ENCODE assay signal across 20 cellular contexts in genomic region chr9:137313326-137313920, GRCh38. TPM values are rescaled to one million over a fixed set of nuclear protein-coding genes. Genes with fewer than 3 reads are reported as not detected.
A peak's percentile ranks its signal among the peaks of the same experiment; 100 is the strongest.
DNase-seq lines count a peak whose midpoint lies in the region; ATAC-seq, FAIRE-seq and TF ChIP-seq lines count a peak whose summit lies in the region.
"Had no signal": no experiment of that assay in that cellular context is flagged by ENCODE, and none has a peak within 500 bp of the region (broad histone marks: within the 10 kb centered on the region; RNA-seq: fewer than 3 reads in every experiment).

No MANE protein-coding gene starts in this region.

- TF ChIP-seq EP300 in HepG2 (IDR thresholded peaks at IDR 0.05; ENCODE audit: low read depth in 2 of 2, low read length in 2 of 2) (peak in 1 of 2 experiments; percentile 18; a peak in 1 of 4 replicates), HepG2 (CRISPR knock-in tag; IDR thresholded peaks at IDR 0.05; ENCODE audit: borderline replicate concordance) (no peak)

- DNase-seq in activated naive CD8-positive, alpha-beta T cell treated with anti-CD3 and anti-CD28 coated beads, Interleukin-2, amount 10 ng/mL, durations not matched to agents 7 days and 5 days = peak; percentile 33
- no peak for DNase-seq in activated naive CD8-positive, alpha-beta T cell treated with anti-CD3 and anti-CD28 coated beads, Interleukin-2, amount 50 U/mL, for 24 hours
- DNase-seq in body of pancreas (peak in 2 of 4 donors; percentile 8 to 21), HepG2 (ENCODE audit: low spot score) (no peak), NCI-H1930 (lab: John Stamatoyannopoulos, UW) (no peak), NCI-H748 treated with DMSO at 0.1 percent for 48 hours (lab: John Stamatoyannopoulos, UW) (no peak), H9 (no peak)
- DNase-seq: activated CD4-positive, alpha-beta T cell treated with anti-CD3 and anti-CD28 coated beads, Interleukin-2, amount 10 ng/mL, durations not matched to agents 7 days and 5 days; effector CD8-positive, alpha-beta T cell; HFFc6; left lung; NCI-H1694; NCI-H510A; trophoblast cell had no signal

- no peak overlapping the region for H4K8ac ChIP-seq in H9 (replicated peaks; ENCODE audit: insufficient read length, low read depth, low read length)

- CTCF ChIA-PET in HepG2 (lab: Yijun Ruan, JAX; ENCODE audit: low intra/inter-chr PET ratio, low total read pairs) = no interaction called here

- no peak overlapping the region for H2AK5ac ChIP-seq in H9 (ENCODE audit: insufficient read length, low read length)

- WGBS in body of pancreas, 2 donors = 42 to 69% methylated on average over 2 to 8 of the region's 8 CpGs
- WGBS in HepG2 (ENCODE audit: low lambda C conversion rate) = 0% methylated on average over 6 of the region's 8 CpGs
- no CpG with 5 or more reads among the region's 8 CpGs for WGBS in H9 (ENCODE audit: extremely low coverage, insufficient read length, low lambda C conversion rate)

- peak overlapping the region; percentile 66 for H3K4me2 ChIP-seq in HepG2 (ENCODE audit: low read depth, low read length)
- H3K4me2 ChIP-seq in H9 (ENCODE audit: insufficient read depth, insufficient read length, low read length) = no peak overlapping the region

- no peak overlapping the region for H4K91ac ChIP-seq in H9 (ENCODE audit: insufficient read length, low read depth, low read length)

- H3K27ac ChIP-seq in body of pancreas (peak overlapping the region; percentile 99 to 100 (median 100)), HepG2 (ENCODE audit: extremely low read length, insufficient read depth, low read length) (no peak overlapping the region), H9 (ENCODE audit: insufficient read length, low read depth, low read length) (no peak overlapping the region)
- H3K27ac ChIP-seq: cardiac muscle cell, left lung had no signal

- H3K23me2 ChIP-seq in H9 (ENCODE audit: insufficient read length, low read depth, low read length, poor library complexity, severe bottlenecking) = no peaks in the 10 kb centered on the region

- H4K5ac ChIP-seq in H9 (ENCODE audit: insufficient read length, low read depth, low read length) = no peak overlapping the region

- H2BK120ac ChIP-seq in H9 (ENCODE audit: low read depth, low read length, poor library complexity, severe bottlenecking) = no peak overlapping the region

- no peak for ATAC-seq in activated naive CD8-positive, alpha-beta T cell treated with anti-CD3 and anti-CD28 coated beads, Interleukin-2, amount 10 ng/mL, durations not matched to agents 7 days and 5 days (ENCODE audit: low read depth)
- no peak for ATAC-seq in activated naive CD8-positive, alpha-beta T cell treated with anti-CD3 and anti-CD28 coated beads, Interleukin-2, amount 50 U/mL, for 24 hours
- no peak for ATAC-seq in body of pancreas
- peak; percentile 16 for ATAC-seq in HepG2
- ATAC-seq in HG03175 (IDR thresholded peaks at IDR 0.05; ENCODE audit: unreplicated experiment) = no peak
- ATAC-seq: left lung; stimulated activated effector memory CD8-positive, alpha-beta T cell treated with anti-CD3 and anti-CD28 coated beads, Interleukin-12 subunit alpha, Interleukin-12 subunit beta, amount 100 ng/mL, for 72 hours had no signal

- H3K14ac ChIP-seq in H9 (ENCODE audit: insufficient read depth, low read length) = no peak overlapping the region

- H3K56ac ChIP-seq in H9 (ENCODE audit: insufficient read length, low read depth, low read length) = no peak overlapping the region

- no peak overlapping the region for H2BK12ac ChIP-seq in H9 (ENCODE audit: insufficient read length, low read depth, low read length)

- H3K36me3 ChIP-seq in body of pancreas (replicated peaks in 1 of 2; ENCODE audit: insufficient read depth in 1 of 2, low read depth in 2 of 2) (no peaks in the 10 kb centered on the region), HepG2 (replicated peaks in 1 of 2; ENCODE audit: control insufficient read depth in 1 of 2, insufficient read depth in 2 of 2, low read length in 2 of 2) (no peaks in the 10 kb centered on the region)
- H3K36me3 ChIP-seq: cardiac muscle cell, left lung had no signal

- no peak overlapping the region for H3K4ac ChIP-seq in H9 (ENCODE audit: low read depth, low read length)

- H3K4me3 ChIP-seq in body of pancreas = no peak overlapping the region
- H3K4me3 ChIP-seq in HepG2 (replicated peaks in 1 of 3; ENCODE audit: insufficient read depth in 1 of 3, low read depth in 2 of 3, low read length in 3 of 3) = peak overlapping the region in 1 of 3 experiments; percentile 55; a peak in 2 of 6 replicates
- H3K4me3 ChIP-seq: cardiac muscle cell, left lung had no signal

- intact Hi-C loops in body of pancreas (cut with DNase I) = loop anchor here (10.0 kb wide), 1 partner anchor 101 kb away; no protein-coding TSS in a partner anchor
- intact Hi-C loops in HepG2 (cut with micrococcal nuclease; ENCODE audit: unreplicated experiment) = no loop called here

- peaks cover 2% of the 10 kb centered on the region for H3K4me1 Mint-ChIP-seq in activated naive CD8-positive, alpha-beta T cell treated with anti-CD3 and anti-CD28 coated beads, Interleukin-2, amount 10 ng/mL, durations not matched to agents 7 days and 5 days
- H3K4me1 Mint-ChIP-seq in activated naive CD8-positive, alpha-beta T cell treated with anti-CD3 and anti-CD28 coated beads, Interleukin-2, amount 50 U/mL, for 24 hours = no peaks in the 10 kb centered on the region
- peaks cover 8 to 12% of the 10 kb centered on the region in 2 experiments; a peak in 3 of 4 replicates for H3K4me1 Mint-ChIP-seq in H9
- H3K4me1 Mint-ChIP-seq: activated CD4-positive, alpha-beta T cell treated with anti-CD3 and anti-CD28 coated beads, Interleukin-2, amount 10 ng/mL, durations not matched to agents 7 days and 5 days; CD8-positive, alpha-beta memory T cell; stimulated activated effector memory CD8-positive, alpha-beta T cell treated with anti-CD3 and anti-CD28 coated beads, Interleukin-12 subunit alpha, Interleukin-12 subunit beta, amount 100 ng/mL, for 72 hours had no signal

- H3K27me3 ChIP-seq in body of pancreas (no peaks in the 10 kb centered on the region), HepG2 (ENCODE audit: control insufficient read depth in 1 of 2, insufficient read depth in 2 of 2, low read length in 2 of 2) (peaks cover 17 to 63% of the 10 kb centered on the region in 2 experiments), H9 (ENCODE audit: insufficient read depth, low read length) (no peaks in the 10 kb centered on the region)
- H3K27me3 ChIP-seq: cardiac muscle cell had no signal

- H2BK5ac ChIP-seq in H9 (ENCODE audit: insufficient read length, low read length) = no peak overlapping the region

- no peak for TF ChIP-seq RAD21 in HepG2 (CRISPR knock-in tag; IDR thresholded peaks at IDR 0.05)

- H3K9me3 Mint-ChIP-seq in activated naive CD8-positive, alpha-beta T cell treated with anti-CD3 and anti-CD28 coated beads, Interleukin-2, amount 10 ng/mL, durations not matched to agents 7 days and 5 days = no peaks in the 10 kb centered on the region
- no peaks in the 10 kb centered on the region for H3K9me3 Mint-ChIP-seq in activated naive CD8-positive, alpha-beta T cell treated with anti-CD3 and anti-CD28 coated beads, Interleukin-2, amount 50 U/mL, for 24 hours
- no peaks in the 10 kb centered on the region for H3K9me3 Mint-ChIP-seq in H9
- H3K9me3 Mint-ChIP-seq: activated CD4-positive, alpha-beta T cell treated with anti-CD3 and anti-CD28 coated beads, Interleukin-2, amount 10 ng/mL, durations not matched to agents 7 days and 5 days; CD8-positive, alpha-beta memory T cell; HFFc6; stimulated activated effector memory CD8-positive, alpha-beta T cell treated with anti-CD3 and anti-CD28 coated beads, Interleukin-12 subunit alpha, Interleukin-12 subunit beta, amount 100 ng/mL, for 72 hours had no signal

- no peak overlapping the region for H3K27ac Mint-ChIP-seq in activated naive CD8-positive, alpha-beta T cell treated with anti-CD3 and anti-CD28 coated beads, Interleukin-2, amount 10 ng/mL, durations not matched to agents 7 days and 5 days
- no peak overlapping the region for H3K27ac Mint-ChIP-seq in activated naive CD8-positive, alpha-beta T cell treated with anti-CD3 and anti-CD28 coated beads, Interleukin-2, amount 50 U/mL, for 24 hours
- H3K27ac Mint-ChIP-seq in H9 = no peak overlapping the region
- H3K27ac Mint-ChIP-seq: activated CD4-positive, alpha-beta T cell treated with anti-CD3 and anti-CD28 coated beads, Interleukin-2, amount 10 ng/mL, durations not matched to agents 7 days and 5 days; activated naive CD8-positive, alpha-beta T cell; HFFc6; stimulated activated effector memory CD8-positive, alpha-beta T cell treated with anti-CD3 and anti-CD28 coated beads, Interleukin-12 subunit alpha, Interleukin-12 subunit beta, amount 100 ng/mL, for 72 hours had no signal

- FAIRE-seq in HepG2 (lab: Jason Lieb, UNC) = no peak
- FAIRE-seq: G401.6 had no signal

- H3K36me3 Mint-ChIP-seq in activated naive CD8-positive, alpha-beta T cell treated with anti-CD3 and anti-CD28 coated beads, Interleukin-2, amount 10 ng/mL, durations not matched to agents 7 days and 5 days = no peaks in the 10 kb centered on the region
- no peaks in the 10 kb centered on the region for H3K36me3 Mint-ChIP-seq in activated naive CD8-positive, alpha-beta T cell treated with anti-CD3 and anti-CD28 coated beads, Interleukin-2, amount 50 U/mL, for 24 hours (ENCODE audit: low read depth)
- H3K36me3 Mint-ChIP-seq in H9 (ENCODE audit: insufficient read depth in 1 of 3, low read depth in 3 of 3) = no peaks in the 10 kb centered on the region
- H3K36me3 Mint-ChIP-seq: activated naive CD8-positive, alpha-beta T cell; CD8-positive, alpha-beta memory T cell; stimulated activated effector memory CD8-positive, alpha-beta T cell treated with anti-CD3 and anti-CD28 coated beads, Interleukin-12 subunit alpha, Interleukin-12 subunit beta, amount 100 ng/mL, for 72 hours had no signal

- POLR2A ChIA-PET in activated naive CD8-positive, alpha-beta T cell treated with anti-CD3 and anti-CD28 coated beads, Interleukin-2, amount 10 ng/mL, durations not matched to agents 7 days and 5 days (lab: Charles Lee) = no interaction called here
- POLR2A ChIA-PET in HepG2 (lab: Yijun Ruan, JAX) = interaction anchor here (1.0 kb wide), 1 partner anchor 11 kb away, joined by 4 read pairs; the partner anchor contains the start of gene NRARP

- H2AFZ ChIP-seq in HepG2 (ENCODE audit: low read length) (no peak overlapping the region), H9 (ENCODE audit: low read length) (no peak overlapping the region)

- TF ChIP-seq CTCF in body of pancreas (IDR thresholded peaks at IDR 0.05) (no peak), HepG2 (CRISPR knock-in tag; IDR thresholded peaks at IDR 0.05) (no peak), H9 (conservative IDR thresholded peaks at IDR 0.05) (no peak)

- H3K4me3 Mint-ChIP-seq in activated naive CD8-positive, alpha-beta T cell treated with anti-CD3 and anti-CD28 coated beads, Interleukin-2, amount 10 ng/mL, durations not matched to agents 7 days and 5 days = no peak overlapping the region
- H3K4me3 Mint-ChIP-seq in activated naive CD8-positive, alpha-beta T cell treated with anti-CD3 and anti-CD28 coated beads, Interleukin-2, amount 50 U/mL, for 24 hours = no peak overlapping the region
- no peak overlapping the region for H3K4me3 Mint-ChIP-seq in H9
- H3K4me3 Mint-ChIP-seq: activated CD4-positive, alpha-beta T cell treated with anti-CD3 and anti-CD28 coated beads, Interleukin-2, amount 10 ng/mL, durations not matched to agents 7 days and 5 days; activated naive CD8-positive, alpha-beta T cell; HFFc6; stimulated activated effector memory CD8-positive, alpha-beta T cell treated with anti-CD3 and anti-CD28 coated beads, Interleukin-12 subunit alpha, Interleukin-12 subunit beta, amount 100 ng/mL, for 72 hours had no signal

- H3K79me1 ChIP-seq in H9 (ENCODE audit: insufficient read depth, low read depth, low read length, poor library complexity, severe bottlenecking) = no peaks in the 10 kb centered on the region

- H2BK20ac ChIP-seq in H9 (ENCODE audit: low read depth, low read length, poor library complexity, severe bottlenecking) = no peak overlapping the region

- BruUV-seq in HepG2 (replicated peaks; lab: Mats Ljungman, UMichigan) = no TSS peak

- H3K9ac ChIP-seq in HepG2 (ENCODE audit: insufficient read depth, low read depth, low read length) (no peak overlapping the region), H9 (ENCODE audit: extremely low read depth, insufficient read length, low read length) (no peak overlapping the region)

- H3K79me2 ChIP-seq in HepG2 (ENCODE audit: insufficient read depth, low read length) = no peaks in the 10 kb centered on the region
- no peaks in the 10 kb centered on the region for H3K79me2 ChIP-seq in H9 (ENCODE audit: insufficient read depth, low read length)

- no peak overlapping the region for H3K18ac ChIP-seq in H9 (ENCODE audit: insufficient read length, low read depth, low read length)

- no peak overlapping the region for H2BK15ac ChIP-seq in H9 (ENCODE audit: low read depth, low read length)

- no peak overlapping the region for H3K23ac ChIP-seq in H9 (ENCODE audit: insufficient read length, low read depth, low read length)

- no peak overlapping the region for H3T11ph ChIP-seq in H9 (ENCODE audit: low read length)

- in situ Hi-C loops in HepG2 (cut with HindIII; ENCODE audit: extremely low pct_ligation_motif_present, low pct_unique_long_range_greater_than_20kb) = no loop called here

- H3K27me3 Mint-ChIP-seq in activated naive CD8-positive, alpha-beta T cell treated with anti-CD3 and anti-CD28 coated beads, Interleukin-2, amount 10 ng/mL, durations not matched to agents 7 days and 5 days = no peaks in the 10 kb centered on the region
- peaks cover 2% of the 10 kb centered on the region for H3K27me3 Mint-ChIP-seq in activated naive CD8-positive, alpha-beta T cell treated with anti-CD3 and anti-CD28 coated beads, Interleukin-2, amount 50 U/mL, for 24 hours
- H3K27me3 Mint-ChIP-seq in H9 (ENCODE audit: low read depth) = peaks cover 3% of the 10 kb centered on the region
- H3K27me3 Mint-ChIP-seq: activated naive CD8-positive, alpha-beta T cell had no signal

- H3K4me1 ChIP-seq in body of pancreas (peaks cover 84% of the 10 kb centered on the region), HepG2 (ENCODE audit: insufficient read depth, low read length) (peaks cover 53% of the 10 kb centered on the region), H9 (ENCODE audit: insufficient read depth, low read length) (no peaks in the 10 kb centered on the region; the same call in 1 of the 2 replicates)

- TF ChIP-seq POLR2A in body of pancreas (IDR thresholded peaks at IDR 0.05) (no peak), HepG2 (IDR thresholded peaks at IDR 0.05; ENCODE audit: insufficient read depth in 1 of 2, low read depth in 2 of 2, low read length in 2 of 2) (no peak)

- H3K9me3 ChIP-seq in body of pancreas = no peaks in the 10 kb centered on the region
- no peaks in the 10 kb centered on the region for H3K9me3 ChIP-seq in HepG2 (ENCODE audit: low read length)
- no peaks in the 10 kb centered on the region for H3K9me3 ChIP-seq in H9 (ENCODE audit: control insufficient read depth, low read depth, low read length)
- H3K9me3 ChIP-seq: left lung had no signal

- H4K20me1 ChIP-seq in HepG2 (ENCODE audit: insufficient read depth, low read length) = no peaks in the 10 kb centered on the region
- no peaks in the 10 kb centered on the region for H4K20me1 ChIP-seq in H9 (ENCODE audit: control insufficient read depth, insufficient read depth, insufficient read length)

RNA-seq across cellular contexts. Expression of gene NRARP, which starts 11.4 kb away (rescaled TPM):
- total RNA-seq in activated naive CD8-positive, alpha-beta T cell treated with anti-CD3 and anti-CD28 coated beads, Interleukin-2, amount 10 ng/mL, durations not matched to agents 7 days and 5 days = 1 to 10 TPM; 1.2 to 1.7 TPM
- total RNA-seq in body of pancreas = 10 to 100 TPM; 18.4 to 24.4 TPM
- 0.14 and 0.22 TPM in 2 replicates for total RNA-seq in HepG2 (2016; rRNA removed; fragmentation: Illumina TruSeq; extraction: Trizol)
- 0.26 and 0.30 TPM in 2 replicates for total RNA-seq in HepG2 (2016; cell fraction: cytosol; rRNA removed; fragmentation: Illumina TruSeq; extraction: Trizol; ENCODE audit: low read depth)
- total RNA-seq in HepG2 (2016; cell fraction: insoluble cytoplasmic fraction; rRNA removed; fragmentation: Illumina TruSeq; extraction: Trizol) = 0.19 and 0.35 TPM in 2 replicates
- total RNA-seq in HepG2 (2016; cell fraction: membrane; rRNA removed; fragmentation: Illumina TruSeq; extraction: Trizol) = 0.21 and 0.25 TPM in 2 replicates
- total RNA-seq in HepG2 (2016; cell fraction: nucleus; rRNA removed; fragmentation: Illumina TruSeq; extraction: Trizol) = 0.19 and 0.22 TPM in 2 replicates
- polyA plus RNA-seq in HepG2 (2011; rRNA removed) = 0.46 and 0.73 TPM in 2 replicates
- 0.74 and 1.0 TPM in 2 replicates for polyA plus RNA-seq in HepG2 (2011; cell fraction: cytosol; rRNA removed)
- 0.69 and 0.79 TPM in 2 replicates for polyA plus RNA-seq in HepG2 (2011; cell fraction: nucleus; rRNA removed)
- 0.51 and 0.78 TPM in 2 replicates for polyA plus RNA-seq in HepG2 (2012)
- 0.21 and 0.42 TPM in 2 replicates for polyA plus RNA-seq in HepG2 (2016; cell fraction: cytosol; fragmentation: Illumina TruSeq; extraction: Trizol; ENCODE audit: low read depth)
- 0.17 and 0.46 TPM in 2 replicates for polyA plus RNA-seq in HepG2 (2016; cell fraction: insoluble cytoplasmic fraction; fragmentation: Illumina TruSeq; extraction: Trizol; ENCODE audit: low read depth)
- 0.40 and 0.56 TPM in 2 replicates for polyA plus RNA-seq in HepG2 (2016; cell fraction: membrane; fragmentation: Illumina TruSeq; extraction: Trizol; ENCODE audit: low read depth)
- polyA plus RNA-seq in HepG2 (2016; cell fraction: nucleus; fragmentation: Illumina TruSeq; extraction: Trizol; ENCODE audit: insufficient read depth, low read depth) = 0.36 and 0.52 TPM in 2 replicates
- polyA minus RNA-seq in HepG2 (2011; rRNA and poly(A)+ RNA removed; ENCODE audit: low replicate concordance) = 1.0 and 2.0 TPM in 2 replicates
- polyA minus RNA-seq in HepG2 (2011; cell fraction: cytosol; rRNA and poly(A)+ RNA removed) = 0.59 and 0.88 TPM in 2 replicates
- polyA minus RNA-seq in HepG2 (2011; cell fraction: nucleus; rRNA and poly(A)+ RNA removed) = 0.25 TPM in 1 of 2 replicates, not detected in the other
- total RNA-seq in H9 (2021) = 22.8 and 23.8 TPM in 2 replicates
- polyA plus RNA-seq: CD8-positive, alpha-beta memory T cell had no signal

RNA-seq across cellular contexts. Expression of gene TOR4A, which starts 35.9 kb away (rescaled TPM):
- total RNA-seq in activated naive CD8-positive, alpha-beta T cell treated with anti-CD3 and anti-CD28 coated beads, Interleukin-2, amount 10 ng/mL, durations not matched to agents 7 days and 5 days = 1 to 10 TPM; 8.1 to 8.2 TPM
- total RNA-seq in body of pancreas (10 to 100 TPM in 1 of 2 donors, 1 to 10 TPM in 1; 9.9 to 12.2 TPM), HepG2 (2016; rRNA removed; fragmentation: Illumina TruSeq; extraction: Trizol) (7.0 and 14.2 TPM in 2 replicates), H9 (2021) (5.9 and 6.2 TPM in 2 replicates)
- total RNA-seq in HepG2 (2016; cell fraction: cytosol; rRNA removed; fragmentation: Illumina TruSeq; extraction: Trizol; ENCODE audit: low read depth) = 1.3 and 1.5 TPM in 2 replicates
- 6.7 and 14.2 TPM in 2 replicates for total RNA-seq in HepG2 (2016; cell fraction: insoluble cytoplasmic fraction; rRNA removed; fragmentation: Illumina TruSeq; extraction: Trizol)
- 5.1 and 6.1 TPM in 2 replicates for total RNA-seq in HepG2 (2016; cell fraction: membrane; rRNA removed; fragmentation: Illumina TruSeq; extraction: Trizol)
- 10.4 and 11.5 TPM in 2 replicates for total RNA-seq in HepG2 (2016; cell fraction: nucleus; rRNA removed; fragmentation: Illumina TruSeq; extraction: Trizol)
- polyA plus RNA-seq in HepG2 (2011; rRNA removed) = 11.1 and 16.4 TPM in 2 replicates
- polyA plus RNA-seq in HepG2 (2011; cell fraction: cytosol; rRNA removed) = 14.3 and 20.7 TPM in 2 replicates
- polyA plus RNA-seq in HepG2 (2011; cell fraction: nucleus; rRNA removed) = 17.2 and 18.2 TPM in 2 replicates
- polyA plus RNA-seq in HepG2 (2012) = 6.6 and 10.2 TPM in 2 replicates
- 1.1 and 1.2 TPM in 2 replicates for polyA plus RNA-seq in HepG2 (2016; cell fraction: cytosol; fragmentation: Illumina TruSeq; extraction: Trizol; ENCODE audit: low read depth)
- 7.9 and 8.2 TPM in 2 replicates for polyA plus RNA-seq in HepG2 (2016; cell fraction: insoluble cytoplasmic fraction; fragmentation: Illumina TruSeq; extraction: Trizol; ENCODE audit: low read depth)
- 3.0 and 3.1 TPM in 2 replicates for polyA plus RNA-seq in HepG2 (2016; cell fraction: membrane; fragmentation: Illumina TruSeq; extraction: Trizol; ENCODE audit: low read depth)
- polyA plus RNA-seq in HepG2 (2016; cell fraction: nucleus; fragmentation: Illumina TruSeq; extraction: Trizol; ENCODE audit: insufficient read depth, low read depth) = 20.6 and 20.8 TPM in 2 replicates
- 13.4 and 50.2 TPM in 2 replicates for polyA minus RNA-seq in HepG2 (2011; rRNA and poly(A)+ RNA removed; ENCODE audit: low replicate concordance)
- polyA minus RNA-seq in HepG2 (2011; cell fraction: cytosol; rRNA and poly(A)+ RNA removed) = 29.6 and 30.9 TPM in 2 replicates
- 6.3 and 7.8 TPM in 2 replicates for polyA minus RNA-seq in HepG2 (2011; cell fraction: nucleus; rRNA and poly(A)+ RNA removed)

RNA-seq across cellular contexts. Expression of gene NELFB, which starts 58.3 kb away (rescaled TPM):
- total RNA-seq in activated naive CD8-positive, alpha-beta T cell treated with anti-CD3 and anti-CD28 coated beads, Interleukin-2, amount 10 ng/mL, durations not matched to agents 7 days and 5 days = 10 to 100 TPM; 58.7 to 63.1 TPM
- 10 to 100 TPM; 31.3 to 34.2 TPM for total RNA-seq in body of pancreas
- 38.7 and 45.8 TPM in 2 replicates for total RNA-seq in HepG2 (2016; rRNA removed; fragmentation: Illumina TruSeq; extraction: Trizol)
- 11.1 and 13.7 TPM in 2 replicates for total RNA-seq in HepG2 (2016; cell fraction: cytosol; rRNA removed; fragmentation: Illumina TruSeq; extraction: Trizol; ENCODE audit: low read depth)
- total RNA-seq in HepG2 (2016; cell fraction: insoluble cytoplasmic fraction; rRNA removed; fragmentation: Illumina TruSeq; extraction: Trizol) = 33.9 and 46.1 TPM in 2 replicates
- total RNA-seq in HepG2 (2016; cell fraction: membrane; rRNA removed; fragmentation: Illumina TruSeq; extraction: Trizol) = 31.9 and 34.1 TPM in 2 replicates
- 19.5 and 22.8 TPM in 2 replicates for total RNA-seq in HepG2 (2016; cell fraction: nucleus; rRNA removed; fragmentation: Illumina TruSeq; extraction: Trizol)
- polyA plus RNA-seq in HepG2 (2011; rRNA removed) = 26.5 and 38.0 TPM in 2 replicates
- 31.2 and 47.6 TPM in 2 replicates for polyA plus RNA-seq in HepG2 (2011; cell fraction: cytosol; rRNA removed)
- 58.0 and 66.2 TPM in 2 replicates for polyA plus RNA-seq in HepG2 (2011; cell fraction: nucleus; rRNA removed)
- 37.0 and 38.0 TPM in 2 replicates for polyA plus RNA-seq in HepG2 (2012)
- 13.2 and 13.7 TPM in 2 replicates for polyA plus RNA-seq in HepG2 (2016; cell fraction: cytosol; fragmentation: Illumina TruSeq; extraction: Trizol; ENCODE audit: low read depth)
- 38.8 and 48.5 TPM in 2 replicates for polyA plus RNA-seq in HepG2 (2016; cell fraction: insoluble cytoplasmic fraction; fragmentation: Illumina TruSeq; extraction: Trizol; ENCODE audit: low read depth)
- polyA plus RNA-seq in HepG2 (2016; cell fraction: membrane; fragmentation: Illumina TruSeq; extraction: Trizol; ENCODE audit: low read depth) = 24.3 and 28.9 TPM in 2 replicates
- polyA plus RNA-seq in HepG2 (2016; cell fraction: nucleus; fragmentation: Illumina TruSeq; extraction: Trizol; ENCODE audit: insufficient read depth, low read depth) = 40.4 and 45.0 TPM in 2 replicates
- 63.2 and 70.3 TPM in 2 replicates for polyA minus RNA-seq in HepG2 (2011; rRNA and poly(A)+ RNA removed; ENCODE audit: low replicate concordance)
- 28.7 and 31.0 TPM in 2 replicates for polyA minus RNA-seq in HepG2 (2011; cell fraction: cytosol; rRNA and poly(A)+ RNA removed)
- polyA minus RNA-seq in HepG2 (2011; cell fraction: nucleus; rRNA and poly(A)+ RNA removed) = 10.3 and 11.6 TPM in 2 replicates
- 71.4 and 71.7 TPM in 2 replicates for total RNA-seq in H9 (2021)

Comparison
In these comparisons a context has a peak if more than half of its experiments do, and no peak if none do; other contexts are left out.
1. H3K27ac ChIP-seq: peak in body of pancreas (4 of 4); none in HepG2 (single experiment) and H9 (single experiment).